8 cellular contexts compared by ENCODE assay signal in genomic region chr15:63501256-63502089, GRCh38. TPM values are rescaled to one million over a fixed set of nuclear protein-coding genes. Genes with fewer than 3 reads are reported as not detected.
DNase-seq lines count a peak whose midpoint lies in the region; ATAC-seq lines count a peak whose summit lies in the region.

No MANE protein-coding gene starts in this region.

- ATAC-seq in GM21423 (IDR thresholded peaks at IDR 0.05; ENCODE audit: unreplicated experiment) (no peak), GM19023 (IDR thresholded peaks at IDR 0.05; ENCODE audit: unreplicated experiment) (no peak)

- no peaks in the 10 kb centered on the region for H3K27me3 Mint-ChIP-seq in activated naive CD4-positive, alpha-beta T cell treated with anti-CD3 and anti-CD28 coated beads, Interleukin-2, amount 50 U/mL, for 24 hours

- no peaks in the 10 kb centered on the region for H3K36me3 Mint-ChIP-seq in activated naive CD4-positive, alpha-beta T cell treated with anti-CD3 and anti-CD28 coated beads, Interleukin-2, amount 50 U/mL, for 24 hours

- peak overlapping the region; percentile 47 for H3K4me3 Mint-ChIP-seq in activated naive CD4-positive, alpha-beta T cell treated with anti-CD3 and anti-CD28 coated beads, Interleukin-2, amount 50 U/mL, for 24 hours

- no peaks in the 10 kb centered on the region for H3K9me3 Mint-ChIP-seq in activated naive CD4-positive, alpha-beta T cell treated with anti-CD3 and anti-CD28 coated beads, Interleukin-2, amount 50 U/mL, for 24 hours

- DNase-seq in AG20443 (ENCODE audit: low spot score) (peak; percentile 91), HT-29 (ENCODE audit: low spot score) (peak; percentile 82), globus pallidus (ENCODE audit: low spot score) (peak; percentile 60), occipital lobe (lab: John Stamatoyannopoulos, UW) (peak; percentile 44), HuH-7.5 (ENCODE audit: low spot score) (no peak)

- H3K4me1 Mint-ChIP-seq in activated naive CD4-positive, alpha-beta T cell treated with anti-CD3 and anti-CD28 coated beads, Interleukin-2, amount 50 U/mL, for 24 hours, result peaks cover 52% of the 10 kb centered on the region

- H3K27ac Mint-ChIP-seq in activated naive CD4-positive, alpha-beta T cell treated with anti-CD3 and anti-CD28 coated beads, Interleukin-2, amount 50 U/mL, for 24 hours, result peak overlapping the region; percentile 75

RNA-seq across cellular contexts. Expression of gene USP3, which starts 2.9 kb away (rescaled TPM):
- 39.4 and 47.6 TPM in 2 replicates for total RNA-seq in HT-29 (2014; rRNA removed; shearing (Covaris generic))
- total RNA-seq in occipital lobe, result 86.4 TPM
